1 cellular context compared by ENCODE assay signal in genomic region chr18:23136326-23137092, GRCh38.
TF ChIP-seq lines count a peak whose summit lies in the region.

No MANE protein-coding gene starts in this region.

TF ChIP-seq in HEK293, 187 proteins besides CTCF, POLR2A, EP300 and RAD21 (continued from another document):
- TF ChIP-seq ZBTB11 (tag by site-specific recombination; conservative IDR thresholded peaks at IDR 0.05; ENCODE audit: low read depth) (peak; percentile 37), ZNF704 (tag by site-specific recombination; IDR thresholded peaks at IDR 0.05) (no peak), KLF1 (tag by site-specific recombination; IDR thresholded peaks at IDR 0.05) (no peak; the same call in 1 of the 2 replicates), ZNF26 (tag by site-specific recombination; IDR thresholded peaks at IDR 0.05) (no peak), ZNF670 (tag by site-specific recombination; IDR thresholded peaks at IDR 0.05; ENCODE audit: low read depth) (no peak), ZNF776 (tag by site-specific recombination; IDR thresholded peaks at IDR 0.05; ENCODE audit: borderline replicate concordance) (no peak), ZNF18 (tag by site-specific recombination; IDR thresholded peaks at IDR 0.05) (no peak), ZBTB20 (tag by site-specific recombination; IDR thresholded peaks at IDR 0.05) (peak; percentile 71), SP7 (tag by site-specific recombination; IDR thresholded peaks at IDR 0.05) (0 out of 2 replicates have a peak, but pooled peaks have one; percentile 23), ZNF830 (tag by site-specific recombination; IDR thresholded peaks at IDR 0.05; ENCODE audit: low read depth) (no peak), ZNF571 (tag by site-specific recombination; IDR thresholded peaks at IDR 0.05) (no peak), TSHZ1 (tag by site-specific recombination; IDR thresholded peaks at IDR 0.05; ENCODE audit: borderline replicate concordance) (no peak), YY2 (tag by site-specific recombination; IDR thresholded peaks at IDR 0.05) (no peak), ZFP37 (tag by site-specific recombination; IDR thresholded peaks at IDR 0.05) (no peak), ZNF174 (tag by site-specific recombination; IDR thresholded peaks at IDR 0.05) (no peak), ZNF248 (tag by site-specific recombination; IDR thresholded peaks at IDR 0.05) (no peak), ZNF529 (tag by site-specific recombination; IDR thresholded peaks at IDR 0.05; ENCODE audit: insufficient replicate concordance) (no peak), SALL2 (tag by site-specific recombination; IDR thresholded peaks at IDR 0.05; ENCODE audit: borderline replicate concordance) (no peak), ZNF324 (tag by site-specific recombination; IDR thresholded peaks at IDR 0.05) (no peak), ZNF155 (tag by site-specific recombination; IDR thresholded peaks at IDR 0.05) (no peak), PRDM10 (tag by site-specific recombination; IDR thresholded peaks at IDR 0.05) (peak; percentile 24; the same call in 1 of the 2 replicates), ZNF214 (tag by site-specific recombination; IDR thresholded peaks at IDR 0.05; ENCODE audit: borderline replicate concordance) (no peak), EGR2 (tag by site-specific recombination; IDR thresholded peaks at IDR 0.05; ENCODE audit: low read depth) (no peak), ZBTB8A (tag by site-specific recombination; IDR thresholded peaks at IDR 0.05) (peak; percentile 85), ZNF416 (tag by site-specific recombination; IDR thresholded peaks at IDR 0.05) (no peak), ZBTB21 (tag by site-specific recombination; IDR thresholded peaks at IDR 0.05) (no peak), ZNF514 (tag by site-specific recombination; IDR thresholded peaks at IDR 0.05) (no peak), HOXA7 (CRISPR knock-in tag; IDR thresholded peaks at IDR 0.05; ENCODE audit: borderline replicate concordance) (no peak), ZBTB48 (tag by site-specific recombination; IDR thresholded peaks at IDR 0.05) (0 out of 2 replicates have a peak, but pooled peaks have one; percentile 18), ZNF398 (tag by site-specific recombination; IDR thresholded peaks at IDR 0.05) (peak; percentile 27; the same call in 1 of the 2 replicates), ZNF792 (tag by site-specific recombination; IDR thresholded peaks at IDR 0.05) (no peak), ZFHX2 (tag by site-specific recombination; conservative IDR thresholded peaks at IDR 0.05) (peak; percentile 29; the same call in 1 of the 2 replicates), ZNF600 (tag by site-specific recombination; IDR thresholded peaks at IDR 0.05) (peak; percentile 88), SP3 (tag by site-specific recombination; IDR thresholded peaks at IDR 0.05) (no peak), ZNF394 (tag by site-specific recombination; IDR thresholded peaks at IDR 0.05; ENCODE audit: borderline replicate concordance) (peak; percentile 49; the same call in 1 of the 2 replicates), ZFP3 (tag by site-specific recombination; IDR thresholded peaks at IDR 0.05; ENCODE audit: low read depth) (no peak), ZNF488 (tag by site-specific recombination; IDR thresholded peaks at IDR 0.05) (no peak), ZFP41 (tag by site-specific recombination; IDR thresholded peaks at IDR 0.05; ENCODE audit: borderline replicate concordance) (no peak)
TF ChIP-seq in HEK293: peak in this region for 24.
